In the genomic region with DNA sequence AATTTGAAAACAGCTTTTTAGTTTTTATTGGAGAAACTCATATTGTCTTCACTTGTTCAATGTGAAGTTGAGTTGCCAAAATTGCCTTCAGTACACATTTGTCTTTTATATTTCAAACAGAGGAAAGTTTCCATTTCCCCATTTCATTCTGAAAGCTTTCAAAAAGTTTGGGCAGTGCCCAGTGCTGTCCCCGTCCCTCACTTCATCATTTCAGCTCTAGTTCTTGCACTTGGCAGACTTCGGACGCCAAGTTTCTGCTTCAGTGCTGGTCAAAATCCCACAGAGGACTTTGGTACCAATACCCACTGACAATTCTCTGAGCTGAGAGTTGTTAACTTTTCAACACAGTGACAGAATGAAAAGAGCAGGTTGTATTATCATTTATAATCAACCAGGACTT, we compare ENCODE assay signal across 20 cellular contexts. TPM values are rescaled to one million over a fixed set of nuclear protein-coding genes. Genes with fewer than 3 reads are reported as not detected.
"Had no signal": no experiment of that assay in that cellular context is flagged by ENCODE, and none has a peak within 500 bp of the region (broad histone marks: within the 10 kb centered on the region; RNA-seq: fewer than 3 reads in every experiment).

No MANE protein-coding gene starts in this region.

- H3K4me3 Mint-ChIP-seq: activated CD4-positive, alpha-beta memory T cell treated with anti-CD3 and anti-CD28 coated beads, Interleukin-2, amount 10 ng/mL, durations not matched to agents 7 days and 5 days; activated CD4-positive, alpha-beta T cell treated with anti-CD3 and anti-CD28 coated beads, Interleukin-2, amount 10 ng/mL, durations not matched to agents 7 days and 5 days; activated naive CD4-positive, alpha-beta T cell treated with anti-CD3 and anti-CD28 coated beads, Interleukin-2, amount 50 U/mL, for 24 hours; T-helper 17 cell had no signal

- H3K36me3 Mint-ChIP-seq: activated naive CD4-positive, alpha-beta T cell treated with anti-CD3 and anti-CD28 coated beads, Interleukin-2, amount 50 U/mL, for 24 hours had no signal

- H3K4me1 Mint-ChIP-seq: activated CD4-positive, alpha-beta memory T cell treated with anti-CD3 and anti-CD28 coated beads, Interleukin-2, amount 10 ng/mL, durations not matched to agents 7 days and 5 days; activated CD4-positive, alpha-beta T cell treated with anti-CD3 and anti-CD28 coated beads, Interleukin-2, amount 10 ng/mL, durations not matched to agents 7 days and 5 days; activated naive CD4-positive, alpha-beta T cell treated with anti-CD3 and anti-CD28 coated beads, Interleukin-2, amount 50 U/mL, for 24 hours; T-helper 17 cell had no signal

- H3K27ac Mint-ChIP-seq: activated CD4-positive, alpha-beta memory T cell treated with anti-CD3 and anti-CD28 coated beads, Interleukin-2, amount 10 ng/mL, durations not matched to agents 7 days and 5 days; activated CD4-positive, alpha-beta T cell treated with anti-CD3 and anti-CD28 coated beads, Interleukin-2, amount 10 ng/mL, durations not matched to agents 7 days and 5 days; activated naive CD4-positive, alpha-beta T cell treated with anti-CD3 and anti-CD28 coated beads, Interleukin-2, amount 50 U/mL, for 24 hours; T-helper 17 cell had no signal

- DNase-seq: activated CD4-positive, alpha-beta memory T cell treated with anti-CD3 and anti-CD28 coated beads, Interleukin-2, amount 10 ng/mL, durations not matched to agents 7 days and 5 days; activated CD4-positive, alpha-beta T cell treated with anti-CD3 and anti-CD28 coated beads, Interleukin-2, amount 10 ng/mL, durations not matched to agents 7 days and 5 days; activated CD4-positive, CD25-positive, alpha-beta regulatory T cell; activated T-cell treated with anti-CD3 and anti-CD28 coated beads for 4 hours; MG63; MV-4-11; NCI-H1092 treated with DMSO at 0.1 percent for 48 hours; NCI-H1436; NCI-H187; NCI-H2081; NCI-H446; NCI-H524; SHP77 treated with DMSO at 0.1 percent for 48 hours; T-helper 17 cell; T1000 had no signal

- H3K27me3 Mint-ChIP-seq: activated CD4-positive, alpha-beta memory T cell treated with anti-CD3 and anti-CD28 coated beads, Interleukin-2, amount 10 ng/mL, durations not matched to agents 7 days and 5 days; activated CD4-positive, alpha-beta T cell treated with anti-CD3 and anti-CD28 coated beads, Interleukin-2, amount 10 ng/mL, durations not matched to agents 7 days and 5 days; activated naive CD4-positive, alpha-beta T cell treated with anti-CD3 and anti-CD28 coated beads, Interleukin-2, amount 50 U/mL, for 24 hours; brain; T-helper 17 cell had no signal

RNA-seq across cellular contexts. Expression of a gene that starts 43.4 kb away (rescaled TPM):
- total RNA-seq: activated CD4-positive, alpha-beta memory T cell treated with anti-CD3 and anti-CD28 coated beads, Interleukin-2, amount 10 ng/mL, durations not matched to agents 7 days and 5 days; activated CD4-positive, alpha-beta T cell treated with anti-CD3 and anti-CD28 coated beads, Interleukin-2, amount 10 ng/mL, durations not matched to agents 7 days and 5 days; activated CD8-positive, alpha-beta memory T cell treated with anti-CD3 and anti-CD28 coated beads for 36 hours; astrocyte; SK-MEL-5; T-helper 17 cell had no signal
